ENCODE assay signal across 21 cellular contexts in the genomic region with DNA sequence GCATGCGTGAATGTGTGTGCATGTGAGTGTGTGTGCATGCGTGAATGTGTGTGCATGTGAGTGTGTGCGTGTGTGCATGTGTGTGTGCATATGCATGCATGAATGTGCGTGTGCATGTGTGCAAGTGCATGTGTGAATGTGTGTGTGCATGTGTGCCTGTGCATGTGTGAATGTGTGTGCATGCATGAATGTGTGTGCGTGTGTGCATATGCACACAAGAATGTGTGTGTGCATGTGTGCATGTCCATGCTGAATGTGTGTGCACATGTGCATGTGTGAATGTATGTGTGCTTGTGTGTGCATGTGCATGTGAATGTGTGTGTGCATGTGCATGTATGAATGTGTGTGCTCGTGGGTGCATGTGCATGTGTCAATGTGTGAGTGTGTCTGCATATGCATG.
"Had no signal": no experiment of that assay in that cellular context is flagged by ENCODE, and none has a peak within 500 bp of the region (broad histone marks: within the 10 kb centered on the region; RNA-seq: fewer than 3 reads in every experiment).

No MANE protein-coding gene starts in this region.

- H3K4me3 ChIP-seq: SJSA1 had no signal

- H3K9me3 ChIP-seq: SJSA1 had no signal

- DNase-seq: activated CD4-positive, alpha-beta T cell treated with anti-CD3 and anti-CD28 coated beads for 48 hours; activated CD4-positive, alpha-beta T cell treated with anti-CD3 and anti-CD28 coated beads, Interleukin-2, amount 50 U/mL, for 4 hours; activated CD4-positive, CD25-positive, alpha-beta regulatory T cell treated with anti-CD3 and anti-CD28 coated beads, Interleukin-2, amount 50 U/mL, for 72 hours; activated CD8-positive, alpha-beta T cell treated with anti-CD3 and anti-CD28 coated beads, Interleukin-2, amount 10 ng/mL, durations not matched to agents 7 days and 5 days; activated effector memory CD4-positive, alpha-beta T cell treated with anti-CD3 and anti-CD28 coated beads, Interleukin-2, amount 50 U/mL, for 16 hours; activated naive CD4-positive, alpha-beta T cell treated with anti-CD3 and anti-CD28 coated beads for 36 hours; activated naive CD8-positive, alpha-beta T cell treated with anti-CD3 and anti-CD28 coated beads for 36 hours; activated T-cell treated with anti-CD3 and anti-CD28 coated beads, Interleukin-2, amount 50 U/mL, for 4 hours; central memory CD4-positive, alpha-beta T cell; MM.1S; NCI-H1105 treated with DMSO at 0.1 percent for 48 hours; NCI-H1436 treated with DMSO at 0.1 percent for 48 hours; NCI-H187; NCI-H2081; NCI-H446; NCI-H524; SHP77; SW 1271 had no signal

- ATAC-seq: activated CD8-positive, alpha-beta T cell treated with anti-CD3 and anti-CD28 coated beads, Interleukin-2, amount 10 ng/mL, durations not matched to agents 7 days and 5 days; activated T-cell treated with anti-CD3 and anti-CD28 coated beads, Interleukin-2, amount 50 U/mL, for 4 hours; SK-N-SH treated with all-trans-retinoic acid at 6 μM for 48 hours had no signal

- FAIRE-seq: RCC 7860 had no signal

- H3K27ac ChIP-seq: SJSA1 had no signal

- H3K36me3 ChIP-seq: SJSA1 had no signal
